8 cellular contexts compared by ENCODE assay signal in genomic region chr9:131405429-131405828, GRCh38. TPM values are rescaled to one million over a fixed set of nuclear protein-coding genes. Genes with fewer than 3 reads are reported as not detected.
DNase-seq lines count a peak whose midpoint lies in the region; ATAC-seq, FAIRE-seq and TF ChIP-seq lines count a peak whose summit lies in the region.

No MANE protein-coding gene starts in this region.

- DNase-seq in activated T-cell treated with anti-CD3 and anti-CD28 coated beads, Interleukin-2, amount 50 U/mL, for 24 hours: no peak
- DNase-seq in activated T-cell treated with anti-CD3 and anti-CD28 coated beads, Interleukin-2, amount 50 U/mL, for 48 hours: no peak
- DNase-seq in MCF 10A (ENCODE audit: unreplicated experiment): no peak
- DNase-seq in left lung: no peak
- DNase-seq in transverse colon: no peak
- DNase-seq in NOMO-1 treated with dmso at 0.1 percent for 144 hours (lab: John Stamatoyannopoulos, UW; ENCODE audit: unreplicated experiment): no peak
- no peak for DNase-seq in GM19239 (ENCODE audit: insufficient read length, low spot score)

- peaks cover 79 to 99% of the 10 kb centered on the region in 2 donors for H3K4me1 ChIP-seq in left lung
- peaks cover 59 to 99% (median 78%) of the 10 kb centered on the region in 4 donors for H3K4me1 ChIP-seq in transverse colon

- peak overlapping the region; percentile 67 for H3K4me3 Mint-ChIP-seq in activated T-cell treated with anti-CD3 and anti-CD28 coated beads, Interleukin-2, amount 50 U/mL, for 24 hours
- H3K4me3 Mint-ChIP-seq in MCF 10A (ENCODE audit: unreplicated experiment): no peak overlapping the region

- TF ChIP-seq CTCF in MCF 10A (IDR thresholded peaks at IDR 0.05; ENCODE audit: unreplicated experiment): no peak
- TF ChIP-seq CTCF in left lung (IDR thresholded peaks at IDR 0.05): no peak
- TF ChIP-seq CTCF in transverse colon (IDR thresholded peaks at IDR 0.05): no peak

- TF ChIP-seq POLR2A in transverse colon (IDR thresholded peaks at IDR 0.05): no peak

- H3K9me3 Mint-ChIP-seq in activated T-cell treated with anti-CD3 and anti-CD28 coated beads, Interleukin-2, amount 50 U/mL, for 24 hours: no peaks in the 10 kb centered on the region
- H3K9me3 Mint-ChIP-seq in MCF 10A (ENCODE audit: unreplicated experiment): no peaks in the 10 kb centered on the region

- ATAC-seq in left lung: peak; percentile 9
- no peak for ATAC-seq in GM21717 (IDR thresholded peaks at IDR 0.05; ENCODE audit: unreplicated experiment)

- H3K36me3 ChIP-seq in left lung (no peaks in the 10 kb centered on the region), transverse colon (no peaks in the 10 kb centered on the region)

- no peaks in the 10 kb centered on the region for H3K27me3 ChIP-seq in left lung
- H3K27me3 ChIP-seq in transverse colon: no peaks in the 10 kb centered on the region

- intact Hi-C loops in MCF 10A (cut with micrococcal nuclease): no loop called here
- intact Hi-C loops in left lung (cut with DNase I): no loop called here
- intact Hi-C loops in transverse colon (cut with DNase I; ENCODE audit: low total_unique reads): no loop called here

- H3K4me3 ChIP-seq in left lung (no peak overlapping the region), transverse colon (no peak overlapping the region)

- H3K27ac ChIP-seq in left lung: peak overlapping the region; percentile 53 to 65
- H3K27ac ChIP-seq in transverse colon: peak overlapping the region; percentile 80 to 99 (median 82)

- POLR2A ChIA-PET in MCF 10A (lab: Yijun Ruan, JAX): interaction anchor here (0.6 to 4.2 kb wide), 4 partner anchors 9 to 32 kb away, joined by 3 to 41 read pairs (median 4); no protein-coding TSS in a partner anchor

- TF ChIP-seq EP300 in transverse colon (IDR thresholded peaks at IDR 0.05; ENCODE audit: low read depth): no peak

- WGBS in transverse colon (ENCODE audit: low coverage in 1 of 2), 2 donors: 60% methylated on average over 6 of the region's 6 CpGs; no CpG with 5 or more reads in 1 of the 2 donors

- FAIRE-seq in GM19239 (lab: Jason Lieb, UNC): no peak

- peak overlapping the region; percentile 86 for H3K27ac Mint-ChIP-seq in activated T-cell treated with anti-CD3 and anti-CD28 coated beads, Interleukin-2, amount 50 U/mL, for 24 hours
- peak overlapping the region; percentile 49 for H3K27ac Mint-ChIP-seq in MCF 10A (ENCODE audit: low read depth, unreplicated experiment)

- peaks cover 45% of the 10 kb centered on the region for H3K36me3 Mint-ChIP-seq in activated T-cell treated with anti-CD3 and anti-CD28 coated beads, Interleukin-2, amount 50 U/mL, for 24 hours (ENCODE audit: low read depth)
- H3K36me3 Mint-ChIP-seq in MCF 10A (ENCODE audit: insufficient read depth, unreplicated experiment): peaks cover 28% of the 10 kb centered on the region

- H3K9me3 ChIP-seq in left lung (no peaks in the 10 kb centered on the region), transverse colon (no peaks in the 10 kb centered on the region)

- in situ Hi-C loops in transverse colon (cut with MboI; ENCODE audit: low pct_ligation_motif_present in 1 of 4, low pct_unique_long_range_greater_than_20kb in 1 of 4, low sequenced_read_pairs in 3 of 4): no loop called here

- no TSS peak for BruUV-seq in MCF 10A (replicated peaks; lab: Mats Ljungman, UMichigan)

- peaks cover 91% of the 10 kb centered on the region for H3K4me1 Mint-ChIP-seq in activated T-cell treated with anti-CD3 and anti-CD28 coated beads, Interleukin-2, amount 50 U/mL, for 24 hours (ENCODE audit: low read depth)
- peaks cover 56% of the 10 kb centered on the region for H3K4me1 Mint-ChIP-seq in MCF 10A (ENCODE audit: insufficient read depth, unreplicated experiment)

- no peaks in the 10 kb centered on the region for H3K27me3 Mint-ChIP-seq in activated T-cell treated with anti-CD3 and anti-CD28 coated beads, Interleukin-2, amount 50 U/mL, for 24 hours
- H3K27me3 Mint-ChIP-seq in MCF 10A (ENCODE audit: insufficient read depth, unreplicated experiment): no peaks in the 10 kb centered on the region

- CTCF ChIA-PET in MCF 10A (lab: Yijun Ruan, JAX): interaction anchor here (1.0 to 1.1 kb wide), 2 partner anchors 32 to 56 kb away, joined by 6 to 7 read pairs; no protein-coding TSS in a partner anchor

RNA-seq across cellular contexts. Expression of gene PRRC2B, which starts 11.5 kb away (rescaled TPM):
- total RNA-seq in MCF 10A (2022) (173 and 186 TPM in 2 replicates), left lung (100 to 1,000 TPM; 165 to 176 TPM), transverse colon (100 to 1,000 TPM in 2 of 4 donors, 10 to 100 TPM in 2; 73.7 to 171 (median 98.9) TPM)
